ENCODE assay signal across 8 cellular contexts in the genomic region with DNA sequence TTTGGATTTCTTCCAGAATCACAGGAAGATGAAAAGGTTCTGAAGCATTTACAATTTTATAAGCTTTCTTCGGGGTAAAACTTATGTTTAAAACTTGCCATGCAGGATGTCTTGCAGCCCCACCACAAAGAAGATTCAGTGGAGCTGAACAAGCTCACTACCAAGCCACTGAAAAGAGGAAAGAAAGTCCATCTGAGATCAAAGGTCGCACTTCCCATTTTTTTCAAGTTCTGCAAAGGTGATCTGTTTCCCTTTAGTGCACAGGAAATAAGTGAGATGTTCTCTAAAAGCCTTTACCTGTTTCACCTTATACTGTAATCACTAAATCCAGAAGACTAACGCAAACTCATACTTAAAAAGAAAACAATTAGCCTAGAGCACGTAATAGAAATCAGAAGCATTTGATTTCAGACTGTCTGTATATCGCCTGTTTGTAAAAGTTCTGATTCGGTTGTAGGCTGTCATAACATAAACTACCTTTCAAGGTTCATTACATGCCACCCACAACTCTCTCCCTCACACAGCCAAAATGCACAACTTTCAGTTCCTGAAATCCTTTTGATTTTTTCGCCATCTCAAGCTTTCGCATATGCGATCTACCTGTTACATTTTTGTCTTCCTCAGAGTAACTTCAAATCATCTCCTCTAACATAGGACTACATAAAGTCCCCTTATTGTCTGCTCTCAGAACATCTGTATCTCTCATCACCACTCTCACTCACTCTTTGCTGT. TPM values are rescaled to one million over a fixed set of nuclear protein-coding genes. Genes with fewer than 3 reads are reported as not detected.
DNase-seq lines count a peak whose midpoint lies in the region; ATAC-seq lines count a peak whose summit lies in the region.

No MANE protein-coding gene starts in this region.

- peak overlapping the region; percentile 22 for H3K9ac ChIP-seq in muscle layer of colon (ENCODE audit: low read length)

- H3K4me3 ChIP-seq in SJCRH30 (peak overlapping the region; percentile 76), muscle layer of colon (ENCODE audit: low read depth in 1 of 2, low read length in 2 of 2) (peak overlapping the region in 1 of 2 donors; percentile 96)

- no peaks in the 10 kb centered on the region for H3K27me3 ChIP-seq in SJCRH30
- no peaks in the 10 kb centered on the region for H3K27me3 ChIP-seq in muscle layer of colon (ENCODE audit: control insufficient read depth in 1 of 2, insufficient read depth in 2 of 2, low read length in 2 of 2)

- ATAC-seq in GM18498 (IDR thresholded peaks at IDR 0.05; ENCODE audit: unreplicated experiment) (peak; percentile 40), HG02678 (IDR thresholded peaks at IDR 0.05; ENCODE audit: unreplicated experiment) (peak; percentile 22)
- ATAC-seq in activated CD8-positive, alpha-beta T cell treated with anti-CD3 and anti-CD28 coated beads, Interleukin-2, amount 10 ng/mL, durations not matched to agents 7 days and 5 days: no peak

- no peaks in the 10 kb centered on the region for H3K9me3 Mint-ChIP-seq in activated CD8-positive, alpha-beta T cell treated with anti-CD3 and anti-CD28 coated beads, Interleukin-2, amount 10 ng/mL, durations not matched to agents 7 days and 5 days (ENCODE audit: insufficient read depth)

- peaks cover 3% of the 10 kb centered on the region for H3K36me3 Mint-ChIP-seq in activated CD8-positive, alpha-beta T cell treated with anti-CD3 and anti-CD28 coated beads, Interleukin-2, amount 10 ng/mL, durations not matched to agents 7 days and 5 days (ENCODE audit: low read depth)

- H3K4me1 ChIP-seq in SJCRH30: peaks cover 5% of the 10 kb centered on the region
- peaks cover 25% of the 10 kb centered on the region for H3K4me1 ChIP-seq in muscle layer of colon (ENCODE audit: insufficient read depth, low read length)

- no peaks in the 10 kb centered on the region for H3K27me3 Mint-ChIP-seq in activated CD8-positive, alpha-beta T cell treated with anti-CD3 and anti-CD28 coated beads, Interleukin-2, amount 10 ng/mL, durations not matched to agents 7 days and 5 days (ENCODE audit: low read depth)

- H3K4me3 Mint-ChIP-seq in activated CD8-positive, alpha-beta T cell treated with anti-CD3 and anti-CD28 coated beads, Interleukin-2, amount 10 ng/mL, durations not matched to agents 7 days and 5 days: no peak overlapping the region

- no peaks in the 10 kb centered on the region for H3K4me1 Mint-ChIP-seq in activated CD8-positive, alpha-beta T cell treated with anti-CD3 and anti-CD28 coated beads, Interleukin-2, amount 10 ng/mL, durations not matched to agents 7 days and 5 days (ENCODE audit: low read depth)

- DNase-seq in SJCRH30 (no peak), SHP77 treated with DMSO at 0.1 percent for 48 hours (lab: John Stamatoyannopoulos, UW) (no peak), NCI-H345 treated with DMSO at 0.1 percent for 48 hours (lab: John Stamatoyannopoulos, UW; ENCODE audit: unreplicated experiment) (no peak), HUDEP-2 (lab: John Stamatoyannopoulos, UW; ENCODE audit: unreplicated experiment in 76 of 76) (no peak)
- DNase-seq in activated CD8-positive, alpha-beta T cell treated with anti-CD3 and anti-CD28 coated beads, Interleukin-2, amount 10 ng/mL, durations not matched to agents 7 days and 5 days: no peak

- H3K9me3 ChIP-seq in SJCRH30 (replicated peaks) (no peaks in the 10 kb centered on the region), muscle layer of colon (ENCODE audit: low read length) (no peaks in the 10 kb centered on the region)

- POLR2A ChIA-PET in activated CD8-positive, alpha-beta T cell treated with anti-CD3 and anti-CD28 coated beads, Interleukin-2, amount 10 ng/mL, durations not matched to agents 7 days and 5 days (lab: Charles Lee): interaction anchor here (1.2 to 1.5 kb wide), 2 partner anchors 75 to 175 kb away, joined by 4 to 8 read pairs; a partner anchor contains a TSS

- CTCF ChIA-PET in activated CD8-positive, alpha-beta T cell treated with anti-CD3 and anti-CD28 coated beads, Interleukin-2, amount 10 ng/mL, durations not matched to agents 7 days and 5 days (lab: Charles Lee): interaction anchor here (0.6 to 2.9 kb wide), 6 partner anchors 9 to 175 kb away, joined by 3 to 12 read pairs (median 6); a partner anchor contains a TSS

- no peaks in the 10 kb centered on the region; the same call in 1 of the 2 replicates for H3K36me3 ChIP-seq in SJCRH30
- H3K36me3 ChIP-seq in muscle layer of colon (ENCODE audit: insufficient read depth, low read length): no peaks in the 10 kb centered on the region

- H3K27ac Mint-ChIP-seq in activated CD8-positive, alpha-beta T cell treated with anti-CD3 and anti-CD28 coated beads, Interleukin-2, amount 10 ng/mL, durations not matched to agents 7 days and 5 days: no peak overlapping the region

- H3K27ac ChIP-seq in SJCRH30 (peak overlapping the region; percentile 88), muscle layer of colon (ENCODE audit: low read depth, low read length) (no peak overlapping the region)

RNA-seq across cellular contexts. Expression of a gene that starts 1.8 kb away (rescaled TPM):
- 70.2 and 77.2 TPM in 2 replicates for total RNA-seq in SJCRH30 (2014; rRNA removed; shearing (Covaris generic))
- total RNA-seq in activated CD8-positive, alpha-beta T cell treated with anti-CD3 and anti-CD28 coated beads, Interleukin-2, amount 10 ng/mL, durations not matched to agents 7 days and 5 days: 10 to 100 TPM; 44.0 to 47.1 TPM
